In genomic region chr16:81818514-81819304, GRCh38 we compare ENCODE assay signal across 18 cellular contexts.
DNase-seq lines count a peak whose midpoint lies in the region; ATAC-seq and TF ChIP-seq lines count a peak whose summit lies in the region.
"Had no signal": no experiment of that assay in that cellular context is flagged by ENCODE, and none has a peak within 500 bp of the region (broad histone marks: within the 10 kb centered on the region; RNA-seq: fewer than 3 reads in every experiment).

No MANE protein-coding gene starts in this region.

- H3K4me2 ChIP-seq in Loucy (ENCODE audit: low read depth, low read length, poor library complexity, severe bottlenecking), result peak overlapping the region; percentile 59
- H3K4me2 ChIP-seq: PC-9 had no signal

- peaks cover 4% of the 10 kb centered on the region; the same call in 1 of the 2 replicates for H3F3A ChIP-seq in Loucy (ENCODE audit: low read depth)

- peaks cover 13% of the 10 kb centered on the region for H3K36me3 Mint-ChIP-seq in central memory CD8-positive, alpha-beta T cell (ENCODE audit: insufficient read depth)
- H3K36me3 Mint-ChIP-seq in stimulated activated effector memory CD8-positive, alpha-beta T cell treated with anti-CD3 and anti-CD28 coated beads, Interleukin-12 subunit alpha, Interleukin-12 subunit beta, amount 100 ng/mL, for 72 hours, result no peaks in the 10 kb centered on the region

- DNase-seq in GM12864 (ENCODE audit: low read depth) (no peak), NOMO-1 treated with DMSO at 0.1 percent for 48 hours (lab: John Stamatoyannopoulos, UW; ENCODE audit: unreplicated experiment) (no peak), C1 segment of cervical spinal cord (lab: John Stamatoyannopoulos, UW) (no peak)
- DNase-seq in central memory CD8-positive, alpha-beta T cell (ENCODE audit: low spot score in 2 of 2), result no peak
- no peak for DNase-seq in stimulated activated effector memory CD8-positive, alpha-beta T cell treated with anti-CD3 and anti-CD28 coated beads, Interleukin-12 subunit alpha, Interleukin-12 subunit beta, amount 100 ng/mL, for 72 hours (ENCODE audit: low spot score in 2 of 2)
- DNase-seq: adrenal gland; DMS79; effector memory CD4-positive, alpha-beta T cell; left ventricle myocardium superior; mucosa of descending colon; NCI-H1105; NCI-H526 treated with DMSO at 0.1 percent for 48 hours; ovary; PC-9; stimulated activated CD4-positive, alpha-beta T cell treated with anti-CD3 and anti-CD28 coated beads, Interleukin-2, amount 100 ng/mL, for 48 hours had no signal

- H3K9me2 ChIP-seq in Loucy (replicated peaks; ENCODE audit: low read depth, low read length), result no peaks in the 10 kb centered on the region

- no peaks in the 10 kb centered on the region for H4K20me1 ChIP-seq in Loucy (ENCODE audit: insufficient read depth, low read length, poor library complexity, severe bottlenecking)

- peak overlapping the region; percentile 56 for H3K4me3 Mint-ChIP-seq in central memory CD8-positive, alpha-beta T cell
- peak overlapping the region; percentile 49 for H3K4me3 Mint-ChIP-seq in stimulated activated effector memory CD8-positive, alpha-beta T cell treated with anti-CD3 and anti-CD28 coated beads, Interleukin-12 subunit alpha, Interleukin-12 subunit beta, amount 100 ng/mL, for 72 hours

- H3K27me3 Mint-ChIP-seq in central memory CD8-positive, alpha-beta T cell, result no peaks in the 10 kb centered on the region

- H2AFZ ChIP-seq in Loucy (ENCODE audit: low read length), result no peak overlapping the region
- H2AFZ ChIP-seq: PC-9 had no signal

- no peak for ATAC-seq in central memory CD8-positive, alpha-beta T cell (replicated peaks; ENCODE audit: extremely low read depth, poor library complexity, severe bottlenecking)
- no peak for ATAC-seq in stimulated activated effector memory CD8-positive, alpha-beta T cell treated with anti-CD3 and anti-CD28 coated beads, Interleukin-12 subunit alpha, Interleukin-12 subunit beta, amount 100 ng/mL, for 72 hours
- ATAC-seq in GM21423 (IDR thresholded peaks at IDR 0.05; ENCODE audit: unreplicated experiment), result no peak

- H3K27me3 ChIP-seq in Loucy (ENCODE audit: insufficient read depth, low read length, poor library complexity, severe bottlenecking), result no peaks in the 10 kb centered on the region
- H3K27me3 ChIP-seq: adrenal gland, cardiac muscle cell, ovary had no signal

- H3K4me1 ChIP-seq in Loucy (ENCODE audit: insufficient read depth, low read length, poor library complexity, severe bottlenecking), result peaks cover 65% of the 10 kb centered on the region
- H3K4me1 ChIP-seq: adrenal gland had no signal

- H3K79me2 ChIP-seq in Loucy (ENCODE audit: insufficient read depth, low read length), result peaks cover 44% of the 10 kb centered on the region

- no peaks in the 10 kb centered on the region for H3K9me3 ChIP-seq in Loucy (ENCODE audit: insufficient read depth, low read depth, low read length)
- H3K9me3 ChIP-seq: adrenal gland, mucosa of descending colon, ovary had no signal

- peaks cover 56% of the 10 kb centered on the region for H3K4me1 Mint-ChIP-seq in central memory CD8-positive, alpha-beta T cell
- peaks cover 40% of the 10 kb centered on the region for H3K4me1 Mint-ChIP-seq in stimulated activated effector memory CD8-positive, alpha-beta T cell treated with anti-CD3 and anti-CD28 coated beads, Interleukin-12 subunit alpha, Interleukin-12 subunit beta, amount 100 ng/mL, for 72 hours

- H3K9me3 Mint-ChIP-seq in central memory CD8-positive, alpha-beta T cell, result no peaks in the 10 kb centered on the region
- H3K9me3 Mint-ChIP-seq in stimulated activated effector memory CD8-positive, alpha-beta T cell treated with anti-CD3 and anti-CD28 coated beads, Interleukin-12 subunit alpha, Interleukin-12 subunit beta, amount 100 ng/mL, for 72 hours, result no peaks in the 10 kb centered on the region

- H3K9ac ChIP-seq in Loucy (ENCODE audit: low read depth, low read length, poor library complexity, severe bottlenecking), result peak overlapping the region; percentile 19

- TF ChIP-seq CTCF in GM12864 (IDR thresholded peaks at IDR 0.05; ENCODE audit: low read depth, low read length, missing control alignments) (no peak), Loucy (conservative IDR thresholded peaks at IDR 0.05; ENCODE audit: low read length) (no peak)

- H3K4me3 ChIP-seq in GM12864 (ENCODE audit: low read depth, low read length) (peak overlapping the region; percentile 40; the same call in 1 of the 2 replicates), Loucy (ENCODE audit: low read length, poor library complexity, severe bottlenecking) (no peak overlapping the region)
- H3K4me3 ChIP-seq: adrenal gland, cardiac muscle cell, mucosa of descending colon, ovary, PC-9 had no signal

- H3K27ac Mint-ChIP-seq in central memory CD8-positive, alpha-beta T cell (ENCODE audit: low read depth), result peak overlapping the region; percentile 95
- peak overlapping the region; percentile 88 for H3K27ac Mint-ChIP-seq in stimulated activated effector memory CD8-positive, alpha-beta T cell treated with anti-CD3 and anti-CD28 coated beads, Interleukin-12 subunit alpha, Interleukin-12 subunit beta, amount 100 ng/mL, for 72 hours

- H3K36me3 ChIP-seq in Loucy (ENCODE audit: insufficient read depth, low read length), result no peaks in the 10 kb centered on the region
- H3K36me3 ChIP-seq: adrenal gland, cardiac muscle cell, ovary had no signal
